ENCODE assay signal across 10 cellular contexts in genomic region chr20:31842471-31843157, GRCh38. TPM values are rescaled to one million over a fixed set of nuclear protein-coding genes. Genes with fewer than 3 reads are reported as not detected.
DNase-seq lines count a peak whose midpoint lies in the region; ATAC-seq, FAIRE-seq and TF ChIP-seq lines count a peak whose summit lies in the region.
"Had no signal": no experiment of that assay in that cellular context is flagged by ENCODE, and none has a peak within 500 bp of the region (broad histone marks: within the 10 kb centered on the region; RNA-seq: fewer than 3 reads in every experiment).

No MANE protein-coding gene starts in this region.

- peak overlapping the region; percentile 94 for H2AFZ ChIP-seq in GM23338

- TF ChIP-seq CTCF in GM23338 (conservative IDR thresholded peaks at IDR 0.05; ENCODE audit: low read depth in 2 of 2), result no peak
- no peak for TF ChIP-seq CTCF in brain (conservative IDR thresholded peaks at IDR 0.05)
- TF ChIP-seq CTCF in gastrocnemius medialis (IDR thresholded peaks at IDR 0.05 in 4 of 5, conservative IDR thresholded peaks at IDR 0.05 in 1 of 5), result no peak

- ATAC-seq in GM23338 (peak; percentile 23), gastrocnemius medialis (no peak), HG03520 (IDR thresholded peaks at IDR 0.05; ENCODE audit: unreplicated experiment) (no peak)

- H3K27me3 Mint-ChIP-seq in GM23338 (ENCODE audit: insufficient read depth, low read depth, poor library complexity) (peaks cover 5% of the 10 kb centered on the region), brain (peaks cover 5% of the 10 kb centered on the region)

- H3K9me3 ChIP-seq in gastrocnemius medialis, result no peaks in the 10 kb centered on the region

- no peaks in the 10 kb centered on the region for H3K79me2 ChIP-seq in GM23338 (replicated peaks; ENCODE audit: insufficient read depth)

- no peak overlapping the region for H3K4me3 ChIP-seq in GM23338
- peak overlapping the region in 1 of 4 donors; percentile 6 for H3K4me3 ChIP-seq in gastrocnemius medialis

- H3K36me3 ChIP-seq in GM23338 (ENCODE audit: insufficient read depth) (no peaks in the 10 kb centered on the region), gastrocnemius medialis (no peaks in the 10 kb centered on the region)

- H3K4me1 ChIP-seq in GM23338 (ENCODE audit: insufficient read depth) (peaks cover 21% of the 10 kb centered on the region; the same call in 1 of the 2 replicates), gastrocnemius medialis (peaks cover 0 to 11% of the 10 kb centered on the region in 2 donors)

- H3K4me2 ChIP-seq in GM23338, result peak overlapping the region; percentile 35; the same call in 1 of the 2 replicates

- H3K36me3 Mint-ChIP-seq in GM23338 (ENCODE audit: low read depth) (no peaks in the 10 kb centered on the region), brain (no peaks in the 10 kb centered on the region)

- H3K4me3 Mint-ChIP-seq in GM23338 (no peak overlapping the region), brain (peak overlapping the region in 1 of 5 experiments; percentile 4)

- peaks cover 24% of the 10 kb centered on the region for H3K4me1 Mint-ChIP-seq in GM23338
- peaks cover 28% of the 10 kb centered on the region for H3K4me1 Mint-ChIP-seq in brain

- FAIRE-seq in GM12892 (lab: Jason Lieb, UNC), result no peak

- no peak for TF ChIP-seq POLR2A in gastrocnemius medialis (IDR thresholded peaks at IDR 0.05)
- TF ChIP-seq POLR2A in GM12892 (IDR thresholded peaks at IDR 0.05; ENCODE audit: low read depth, low read length), result no peak

- no peak overlapping the region for H3K27ac ChIP-seq in GM23338 (ENCODE audit: low read depth)
- peak overlapping the region; percentile 39 to 63 (median 50) for H3K27ac ChIP-seq in gastrocnemius medialis

- DNase-seq in GM23338 (ENCODE audit: low spot score) (peak; percentile 57), iPS-NIHi7 (ENCODE audit: extremely low spot score) (peak; percentile 35), gastrocnemius medialis (no peak), NCI-H524 treated with DMSO at 0.1 percent for 48 hours (lab: John Stamatoyannopoulos, UW) (no peak), GM12892 (ENCODE audit: insufficient read length) (no peak), NCI-H1694 treated with DMSO at 0.1 percent for 48 hours (lab: John Stamatoyannopoulos, UW) (no peak)
- DNase-seq: NCI-H526 treated with DMSO at 0.1 percent for 48 hours had no signal

- no peaks in the 10 kb centered on the region for H4K20me1 ChIP-seq in GM23338 (replicated peaks; ENCODE audit: insufficient read depth)

- 0 out of 2 replicates have a peak, but pooled peaks cover 5% of the 10 kb centered on the region for H3K9me2 ChIP-seq in GM23338 (ENCODE audit: insufficient read depth)

- H3K9me3 Mint-ChIP-seq in GM23338 (peaks cover 11% of the 10 kb centered on the region; the same call in 1 of the 3 replicates), brain (peaks cover 0 to 2% (median 0%) of the 10 kb centered on the region in 5 experiments)

- in situ Hi-C loops in gastrocnemius medialis (cut with MboI; ENCODE audit: low sequenced_read_pairs in 4 of 4), result loop anchor here in 1 of 4 donors (25.0 kb wide), 1 partner anchor 105 kb away; the partner anchor contains the start of gene TPX2

- H3K27ac Mint-ChIP-seq in GM23338 (no peak overlapping the region), brain (peak overlapping the region in 3 of 5 experiments; percentile 83 to 89 (median 85))

- intact Hi-C loops in gastrocnemius medialis (cut with DNase I; ENCODE audit: low total_unique reads), result no loop called here

- 0 out of 2 replicates have a peak, but pooled peaks cover 2% of the 10 kb centered on the region for H3F3A ChIP-seq in GM23338 (replicated peaks; ENCODE audit: low read depth)

- H3K27me3 ChIP-seq in GM23338 (ENCODE audit: insufficient read depth) (0 out of 2 replicates have a peak, but pooled peaks cover 7% of the 10 kb centered on the region), gastrocnemius medialis (no peaks in the 10 kb centered on the region)

TF ChIP-seq in GM23338, 12 proteins besides CTCF, POLR2A, EP300 and RAD21:
- no peak for TF ChIP-seq JUNB (IDR thresholded peaks at IDR 0.05; ENCODE audit: unreplicated experiment)

RNA-seq across cellular contexts. Expression of gene FOXS1, which starts 2.8 kb away (rescaled TPM):
- not detected in 2 replicates for total RNA-seq in GM23338 (2014; rRNA removed; shearing (Covaris generic))
- polyA plus RNA-seq in GM23338 (2016; fragmentation: Nextera tagmentation; extraction: Ambion mirVana), result 0.26 TPM in 1 of 2 replicates, not detected in the other
- 2.9 TPM for polyA plus RNA-seq in brain (ENCODE audit: insufficient read depth, low read depth, low replicate concordance)
- total RNA-seq in gastrocnemius medialis, result under 1 TPM in 1 of 4 donors, not detected in 3; 0.33 TPM
- polyA plus RNA-seq in GM12892 (2012; ENCODE audit: missing spikeins), result not detected
- total RNA-seq: ureter had no signal

RNA-seq across cellular contexts. Expression of gene MYLK2, which starts 23.5 kb away (rescaled TPM):
- 0.28 TPM in 1 of 2 replicates, not detected in the other for total RNA-seq in GM23338 (2014; rRNA removed; shearing (Covaris generic))
- polyA plus RNA-seq in GM23338 (2016; fragmentation: Nextera tagmentation; extraction: Ambion mirVana) (0.21 and 0.23 TPM in 2 replicates), brain (ENCODE audit: insufficient read depth, low read depth, low replicate concordance) (1.5 TPM)
- total RNA-seq in gastrocnemius medialis, result 100 to 1,000 TPM in 2 of 4 donors, 10 to 100 TPM in 2; 17.2 to 255 (median 88.4) TPM
- polyA plus RNA-seq in GM12892 (2012; ENCODE audit: missing spikeins), result not detected
- total RNA-seq: ureter had no signal

RNA-seq across cellular contexts. Expression of gene DUSP15, which starts 27.7 kb away (rescaled TPM):
- 2.8 and 5.9 TPM in 2 replicates for total RNA-seq in GM23338 (2014; rRNA removed; shearing (Covaris generic))
- 0.61 and 0.99 TPM in 2 replicates for polyA plus RNA-seq in GM23338 (2016; fragmentation: Nextera tagmentation; extraction: Ambion mirVana)
- 7.0 TPM for polyA plus RNA-seq in brain (ENCODE audit: insufficient read depth, low read depth, low replicate concordance)
- total RNA-seq in gastrocnemius medialis, result 1 to 10 TPM in 1 of 4 donors, not detected in 3; 1.1 TPM
- 1.2 TPM for polyA plus RNA-seq in GM12892 (2012; ENCODE audit: missing spikeins)

RNA-seq across cellular contexts. Expression of gene TTLL9, which starts 27.8 kb away (rescaled TPM):
- total RNA-seq in GM23338 (2014; rRNA removed; shearing (Covaris generic)), result 0.39 TPM in 1 of 2 replicates, not detected in the other
- polyA plus RNA-seq in GM23338 (2016; fragmentation: Nextera tagmentation; extraction: Ambion mirVana) (not detected in 2 replicates), brain (ENCODE audit: insufficient read depth, low read depth, low replicate concordance) (0.41 TPM)
- total RNA-seq in gastrocnemius medialis, result not detected
- 0.61 TPM for polyA plus RNA-seq in GM12892 (2012; ENCODE audit: missing spikeins)

Comparison
In these comparisons a context has a peak if more than half of its experiments do, and no peak if none do; other contexts are left out.
1. DNase-seq: peak in GM23338 (single experiment) and iPS-NIHi7 (single experiment); none in gastrocnemius medialis (0 of 2), NCI-H524 treated with DMSO at 0.1 percent for 48 hours (single experiment), GM12892 (single experiment) and NCI-H1694 treated with DMSO at 0.1 percent for 48 hours (single experiment).
2. RNA of gene MYLK2, which starts 23.5 kb away (total RNA-seq): 17.2 to 255 TPM in gastrocnemius medialis; 0.28 TPM in GM23338; every median in the first group is over 10 times any median in the second.